Comparison of ENCODE assay signal across 23 cellular contexts in genomic region chr5:141374627-141375026, GRCh38. TPM values are rescaled to one million over a fixed set of nuclear protein-coding genes. Genes with fewer than 3 reads are reported as not detected.
"Had no signal": no experiment of that assay in that cellular context is flagged by ENCODE, and none has a peak within 500 bp of the region (broad histone marks: within the 10 kb centered on the region; RNA-seq: fewer than 3 reads in every experiment).

No MANE protein-coding gene starts in this region.

- H3K36me3 ChIP-seq: adrenal gland, lower lobe of right lung, pancreas had no signal

- H3K27me3 ChIP-seq: adrenal gland, hepatocyte, pancreas, sigmoid colon, tibial nerve, vagina had no signal

- H3K79me2 ChIP-seq: hepatocyte had no signal

- H2AFZ ChIP-seq: hepatocyte had no signal

- ATAC-seq: lower lobe of right lung, pancreas had no signal

- FAIRE-seq: pancreas, TTC549 had no signal

- H3K4me3 ChIP-seq: hepatocyte, pancreas had no signal

- H3K4me1 Mint-ChIP-seq: mesothelial cell of epicardium, neural crest cell had no signal

- H3K4me3 Mint-ChIP-seq: activated naive CD4-positive, alpha-beta T cell treated with anti-CD3 and anti-CD28 coated beads, Interleukin-2, amount 50 U/mL, for 24 hours; mesothelial cell of epicardium; neural crest cell had no signal

- H3K27ac ChIP-seq: adrenal gland, hepatocyte, lower lobe of right lung, pancreas, sigmoid colon, tibial nerve, vagina had no signal

- H3K4me2 ChIP-seq: hepatocyte had no signal

- DNase-seq: activated CD4-positive, alpha-beta T cell treated with anti-CD3 and anti-CD28 coated beads, Interleukin-2, amount 50 U/mL, for 48 hours; activated gamma-delta T cell; adrenal gland; dermis blood vessel endothelial cell; effector memory CD4-positive, alpha-beta T cell; foreskin fibroblast; lower lobe of right lung; pancreas; sigmoid colon; stimulated activated CD4-positive, alpha-beta T cell treated with anti-CD3 and anti-CD28 coated beads, Interleukin-12 subunit alpha, Interleukin-12 subunit beta, amount 100 ng/mL, for 4 hours; stimulated activated CD4-positive, alpha-beta T cell treated with anti-CD3 and anti-CD28 coated beads, Interleukin-1b, Interleukin-23, amount 100 ng/mL, for 48 hours; stimulated activated CD8-positive, alpha-beta memory T cell treated with anti-CD3 and anti-CD28 coated beads, Interleukin-4, amount 100 ng/mL, for 48 hours; stimulated activated naive CD4-positive, alpha-beta T cell; substantia nigra; SW 1271; T-helper 2 cell had no signal

- H3K4me1 ChIP-seq: adrenal gland, lower lobe of right lung, pancreas, sigmoid colon, tibial nerve, vagina had no signal

- H3K27ac Mint-ChIP-seq: activated naive CD4-positive, alpha-beta T cell treated with anti-CD3 and anti-CD28 coated beads, Interleukin-2, amount 50 U/mL, for 24 hours; mesothelial cell of epicardium had no signal

RNA-seq across cellular contexts. Expression of gene PCDHGA6, which starts 0.9 kb away (rescaled TPM):
- total RNA-seq: hepatocyte had no signal

RNA-seq across cellular contexts. Expression of gene PCDHGB3, which starts 4.6 kb away (rescaled TPM):
- total RNA-seq: hepatocyte had no signal
- polyA plus RNA-seq: hepatocyte had no signal

RNA-seq across cellular contexts. Expression of gene PCDHGA7, which starts 7.9 kb away (rescaled TPM):
- polyA plus RNA-seq: hepatocyte had no signal

RNA-seq across cellular contexts. Expression of gene PCDHGA5, which starts 10.7 kb away (rescaled TPM):
- polyA plus RNA-seq: hepatocyte had no signal
